Comparison of ENCODE assay signal across 34 cellular contexts in genomic region chr3:15492847-15493360, GRCh38.
"Had no signal": no experiment of that assay in that cellular context is flagged by ENCODE, and none has a peak within 500 bp of the region (broad histone marks: within the 10 kb centered on the region; RNA-seq: fewer than 3 reads in every experiment).

No MANE protein-coding gene starts in this region.

- DNase-seq: activated CD4-positive, alpha-beta T cell treated with anti-CD3 and anti-CD28 coated beads for 1 hour; activated CD4-positive, alpha-beta T cell treated with anti-CD3 and anti-CD28 coated beads, Interleukin-2, amount 10 ng/mL, durations not matched to agents 24 days and 14 days; activated CD4-positive, alpha-beta T cell treated with anti-CD3 and anti-CD28 coated beads, Interleukin-2, amount 50 U/mL, for 4 hours; activated CD4-positive, CD25-positive, alpha-beta regulatory T cell; activated CD8-positive, alpha-beta T cell treated with anti-CD3 and anti-CD28 coated beads for 36 hours; activated gamma-delta T cell treated with Interleukin-2 at 50 U/mL for 16 hours; activated naive CD4-positive, alpha-beta T cell treated with anti-CD3 and anti-CD28 coated beads for 36 hours; activated T-cell treated with anti-CD3 and anti-CD28 coated beads for 4 hours; activated T-cell treated with anti-CD3 and anti-CD28 coated beads, Interleukin-2, amount 50 U/mL, for 4 hours; anterior cingulate cortex; body of pancreas; Kasumi-1; KBM-7; MG63; NCI-H1048; NCI-H1105 treated with DMSO at 0.1 percent for 48 hours; NCI-H1436; NCI-H1694; NCI-H1930; NCI-H2081 treated with DMSO at 0.1 percent for 48 hours; NCI-H226; NCI-H446 treated with DMSO at 0.1 percent for 48 hours; NCI-H524; NCI-H69; PC-3; Peyer's patch; Right ventricle myocardium superior; SW 1271; T-helper 1 cell; T-helper 2 cell; T-helper 9 cell; WERI-Rb-1 had no signal

- H3K27me3 Mint-ChIP-seq: activated CD8-positive, alpha-beta T cell treated with anti-CD3 and anti-CD28 coated beads for 36 hours had no signal

- H3K27ac Mint-ChIP-seq: activated CD4-positive, alpha-beta T cell treated with anti-CD3 and anti-CD28 coated beads, Interleukin-2, amount 10 ng/mL, durations not matched to agents 24 days and 14 days; activated CD8-positive, alpha-beta T cell treated with anti-CD3 and anti-CD28 coated beads for 36 hours; activated naive CD4-positive, alpha-beta T cell treated with anti-CD3 and anti-CD28 coated beads for 36 hours; activated naive CD4-positive, alpha-beta T cell treated with anti-CD3 and anti-CD28 coated beads, Interleukin-2, amount 50 U/mL, for 72 hours; activated T-helper 1 cell treated with anti-CD3 and anti-CD28 coated beads, Interleukin-12 subunit alpha, Interleukin-12 subunit beta, Interleukin-2, Interleukin-4 antibody, amounts not matched to agents 30 ng/mL and 10 ng/mL and 1 ng/mL, durations not matched to agents 14 hours and 24 hours and 36 hours had no signal

- H3K9me3 Mint-ChIP-seq: activated CD4-positive, alpha-beta T cell treated with anti-CD3 and anti-CD28 coated beads, Interleukin-2, amount 10 ng/mL, durations not matched to agents 24 days and 14 days; activated CD8-positive, alpha-beta T cell treated with anti-CD3 and anti-CD28 coated beads for 36 hours; activated naive CD4-positive, alpha-beta T cell treated with anti-CD3 and anti-CD28 coated beads for 36 hours; activated naive CD4-positive, alpha-beta T cell treated with anti-CD3 and anti-CD28 coated beads, Interleukin-2, amount 50 U/mL, for 72 hours; activated T-cell treated with anti-CD3 and anti-CD28 coated beads, Interleukin-2, amount 50 U/mL, for 4 hours; activated T-helper 1 cell treated with anti-CD3 and anti-CD28 coated beads, Interleukin-12 subunit alpha, Interleukin-12 subunit beta, Interleukin-2, Interleukin-4 antibody, amounts not matched to agents 30 ng/mL and 10 ng/mL and 1 ng/mL, durations not matched to agents 14 hours and 24 hours and 36 hours had no signal

- ATAC-seq: activated CD8-positive, alpha-beta T cell treated with anti-CD3 and anti-CD28 coated beads for 36 hours; activated naive CD4-positive, alpha-beta T cell treated with anti-CD3 and anti-CD28 coated beads, Interleukin-2, amount 50 U/mL, for 72 hours; activated T-cell treated with anti-CD3 and anti-CD28 coated beads, Interleukin-2, amount 50 U/mL, for 4 hours; body of pancreas; PC-3 had no signal

- H3K4me3 Mint-ChIP-seq: activated CD4-positive, alpha-beta T cell treated with anti-CD3 and anti-CD28 coated beads, Interleukin-2, amount 10 ng/mL, durations not matched to agents 24 days and 14 days; activated CD8-positive, alpha-beta T cell treated with anti-CD3 and anti-CD28 coated beads for 36 hours; activated naive CD4-positive, alpha-beta T cell treated with anti-CD3 and anti-CD28 coated beads for 36 hours; activated T-cell treated with anti-CD3 and anti-CD28 coated beads, Interleukin-2, amount 50 U/mL, for 4 hours; activated T-helper 1 cell treated with anti-CD3 and anti-CD28 coated beads, Interleukin-12 subunit alpha, Interleukin-12 subunit beta, Interleukin-2, Interleukin-4 antibody, amounts not matched to agents 30 ng/mL and 10 ng/mL and 1 ng/mL, durations not matched to agents 14 hours and 24 hours and 36 hours had no signal

- H3K36me3 Mint-ChIP-seq: activated naive CD4-positive, alpha-beta T cell treated with anti-CD3 and anti-CD28 coated beads, Interleukin-2, amount 50 U/mL, for 72 hours had no signal
